In genomic region chr1:44312652-44313196, GRCh38 we compare ENCODE assay signal across 24 cellular contexts.
"Had no signal": no experiment of that assay in that cellular context is flagged by ENCODE, and none has a peak within 500 bp of the region (broad histone marks: within the 10 kb centered on the region; RNA-seq: fewer than 3 reads in every experiment).

No MANE protein-coding gene starts in this region.

- H3K9me3 ChIP-seq: ascending aorta, Peyer's patch, SJCRH30, SK-N-SH had no signal

- H3K9me3 Mint-ChIP-seq: activated CD4-positive, alpha-beta memory T cell treated with anti-CD3 and anti-CD28 coated beads, Interleukin-2, amount 10 ng/mL, durations not matched to agents 7 days and 5 days; activated naive CD4-positive, alpha-beta T cell treated with anti-CD3 and anti-CD28 coated beads, Interleukin-2, amount 50 U/mL, for 24 hours; activated T-helper 2 cell treated with anti-CD3 and anti-CD28 coated beads, Interferon-gamma antibody, Interleukin-2, Interleukin-4, amounts not matched to agents 10 μg/mL and 5 μg/mL and 100 μg/mL, durations not matched to agents 14 hours and 24 hours and 36 hours had no signal

- H3K27ac ChIP-seq: ascending aorta, Peyer's patch, RWPE1, SJCRH30, WERI-Rb-1 had no signal

- H3K4me3 ChIP-seq: ascending aorta, Peyer's patch, SJCRH30 had no signal

- H3K27me3 ChIP-seq: ascending aorta, Peyer's patch, SJCRH30 had no signal

- H3K9ac ChIP-seq: SK-N-SH had no signal

- H3K27me3 Mint-ChIP-seq: activated CD4-positive, alpha-beta memory T cell treated with anti-CD3 and anti-CD28 coated beads, Interleukin-2, amount 10 ng/mL, durations not matched to agents 7 days and 5 days; activated CD4-positive, alpha-beta T cell treated with anti-CD3 and anti-CD28 coated beads for 36 hours; activated naive CD4-positive, alpha-beta T cell treated with anti-CD3 and anti-CD28 coated beads, Interleukin-2, amount 50 U/mL, for 24 hours had no signal

- ATAC-seq: activated CD4-positive, alpha-beta T cell treated with anti-CD3 and anti-CD28 coated beads for 36 hours had no signal

- H3K4me3 Mint-ChIP-seq: activated CD4-positive, alpha-beta memory T cell treated with anti-CD3 and anti-CD28 coated beads, Interleukin-2, amount 10 ng/mL, durations not matched to agents 7 days and 5 days; activated CD4-positive, alpha-beta T cell treated with anti-CD3 and anti-CD28 coated beads for 36 hours; activated naive CD4-positive, alpha-beta T cell treated with anti-CD3 and anti-CD28 coated beads, Interleukin-2, amount 50 U/mL, for 24 hours had no signal

- H3K4me2 ChIP-seq: SK-N-SH had no signal

- DNase-seq: activated CD4-positive, alpha-beta memory T cell treated with anti-CD3 and anti-CD28 coated beads, Interleukin-2, amount 10 ng/mL, durations not matched to agents 7 days and 5 days; activated CD4-positive, alpha-beta T cell treated with anti-CD3 and anti-CD28 coated beads for 36 hours; activated CD4-positive, alpha-beta T cell treated with anti-CD3 and anti-CD28 coated beads, Interleukin-2, amount 50 U/mL, for 1 hour; activated gamma-delta T cell treated with Interleukin-2 at 50 U/mL for 16 hours; activated T-cell treated with anti-CD3 and anti-CD28 coated beads for 4 hours; activated T-cell treated with anti-CD3 and anti-CD28 coated beads, Interleukin-2, amount 50 U/mL, for 48 hours; Kasumi-1; KBM-7; NCI-H1105 treated with DMSO at 0.1 percent for 48 hours; NCI-H1436 treated with DMSO at 0.1 percent for 48 hours; NCI-H187; NCI-H2081 treated with DMSO at 0.1 percent for 48 hours; NCI-H2171 treated with DMSO at 0.1 percent for 48 hours; NCI-H510A treated with DMSO at 0.1 percent for 48 hours; Peyer's patch; Right ventricle myocardium superior; SJCRH30; SK-N-SH; T-helper 1 cell; WERI-Rb-1 had no signal

- H3K4me1 Mint-ChIP-seq: activated naive CD4-positive, alpha-beta T cell treated with anti-CD3 and anti-CD28 coated beads, Interleukin-2, amount 50 U/mL, for 24 hours had no signal

- H3K4me1 ChIP-seq: ascending aorta, Peyer's patch, SJCRH30 had no signal

- H3K27ac Mint-ChIP-seq: activated CD4-positive, alpha-beta memory T cell treated with anti-CD3 and anti-CD28 coated beads, Interleukin-2, amount 10 ng/mL, durations not matched to agents 7 days and 5 days; activated CD4-positive, alpha-beta T cell treated with anti-CD3 and anti-CD28 coated beads for 36 hours; activated naive CD4-positive, alpha-beta T cell treated with anti-CD3 and anti-CD28 coated beads, Interleukin-2, amount 50 U/mL, for 24 hours; activated T-helper 2 cell treated with anti-CD3 and anti-CD28 coated beads, Interferon-gamma antibody, Interleukin-2, Interleukin-4, amounts not matched to agents 10 μg/mL and 5 μg/mL and 100 μg/mL, durations not matched to agents 14 hours and 24 hours and 36 hours had no signal
